ENCODE assay signal across 32 cellular contexts in the genomic region with DNA sequence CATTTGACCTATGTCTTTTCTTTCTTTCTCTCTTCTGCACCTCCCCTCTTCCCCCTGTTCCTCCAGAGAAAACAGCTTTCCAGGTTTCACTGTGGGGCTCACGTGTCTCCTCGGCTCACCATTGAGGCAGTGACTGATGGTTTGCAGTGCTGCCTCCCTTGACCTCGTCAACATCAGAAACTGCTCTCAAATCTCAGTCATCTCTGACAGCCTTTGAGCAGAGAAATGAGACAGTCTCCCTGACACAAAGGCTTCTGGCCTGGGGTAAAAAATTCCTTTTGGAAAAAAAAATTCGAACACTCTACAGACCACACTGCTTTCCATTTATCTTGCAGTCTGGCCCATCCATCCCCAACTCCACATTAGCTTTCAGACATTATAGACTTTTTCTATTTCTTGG.
"Had no signal": no experiment of that assay in that cellular context is flagged by ENCODE, and none has a peak within 500 bp of the region (broad histone marks: within the 10 kb centered on the region; RNA-seq: fewer than 3 reads in every experiment).

No MANE protein-coding gene starts in this region.

- H3K36me3 Mint-ChIP-seq: activated CD8-positive, alpha-beta memory T cell treated with anti-CD3 and anti-CD28 coated beads, Interleukin-2, amount 10 ng/mL, durations not matched to agents 7 days and 5 days; activated naive CD4-positive, alpha-beta T cell treated with anti-CD3 and anti-CD28 coated beads, Interleukin-2, amount 50 U/mL, for 24 hours; activated naive CD8-positive, alpha-beta T cell treated with anti-CD3 and anti-CD28 coated beads for 36 hours had no signal

- H3K27me3 Mint-ChIP-seq: activated B cell treated with CpG ODN at 0.5 μM for 24 hours; activated CD8-positive, alpha-beta memory T cell treated with anti-CD3 and anti-CD28 coated beads, Interleukin-2, amount 10 ng/mL, durations not matched to agents 7 days and 5 days; activated naive CD4-positive, alpha-beta T cell treated with anti-CD3 and anti-CD28 coated beads, Interleukin-2, amount 50 U/mL, for 24 hours; activated naive CD8-positive, alpha-beta T cell treated with anti-CD3 and anti-CD28 coated beads for 36 hours; activated naive CD8-positive, alpha-beta T cell treated with anti-CD3 and anti-CD28 coated beads, Interleukin-2, amount 50 U/mL, for 24 hours; effector memory CD8-positive, alpha-beta T cell; T-helper 17 cell had no signal

- H3K4me1 Mint-ChIP-seq: activated B cell treated with CpG ODN at 0.5 μM for 24 hours; activated CD8-positive, alpha-beta memory T cell treated with anti-CD3 and anti-CD28 coated beads, Interleukin-2, amount 10 ng/mL, durations not matched to agents 7 days and 5 days; activated naive CD4-positive, alpha-beta T cell treated with anti-CD3 and anti-CD28 coated beads, Interleukin-2, amount 50 U/mL, for 24 hours; activated naive CD8-positive, alpha-beta T cell treated with anti-CD3 and anti-CD28 coated beads for 36 hours; activated naive CD8-positive, alpha-beta T cell treated with anti-CD3 and anti-CD28 coated beads, Interleukin-2, amount 50 U/mL, for 24 hours; T-helper 17 cell had no signal

- H3K4me3 Mint-ChIP-seq: activated B cell treated with CpG ODN at 0.5 μM for 24 hours; activated CD8-positive, alpha-beta memory T cell treated with anti-CD3 and anti-CD28 coated beads, Interleukin-2, amount 10 ng/mL, durations not matched to agents 7 days and 5 days; activated CD8-positive, alpha-beta T cell treated with anti-CD3 and anti-CD28 coated beads, Interleukin-2, amount 10 ng/mL, durations not matched to agents 7 days and 5 days; activated naive CD4-positive, alpha-beta T cell treated with anti-CD3 and anti-CD28 coated beads for 36 hours; activated naive CD4-positive, alpha-beta T cell treated with anti-CD3 and anti-CD28 coated beads, Interleukin-2, amount 50 U/mL, for 24 hours; activated naive CD8-positive, alpha-beta T cell treated with anti-CD3 and anti-CD28 coated beads for 36 hours; activated naive CD8-positive, alpha-beta T cell treated with anti-CD3 and anti-CD28 coated beads, Interleukin-2, amount 50 U/mL, for 24 hours; activated T-helper 1 cell treated with anti-CD3 and anti-CD28 coated beads, Interleukin-12 subunit alpha, Interleukin-12 subunit beta, Interleukin-2, Interleukin-4 antibody, amounts not matched to agents 30 ng/mL and 10 ng/mL and 1 ng/mL, durations not matched to agents 14 hours and 24 hours and 36 hours; effector memory CD8-positive, alpha-beta T cell; T-helper 17 cell; T-helper 2 cell treated with Interferon-gamma antibody and Interleukin-4, amounts not matched to agents 5 μg/mL and 100 μg/mL, for 36 hours had no signal

- H3K9me3 Mint-ChIP-seq: activated B cell treated with CpG ODN at 0.5 μM for 24 hours; T-helper 2 cell treated with Interferon-gamma antibody and Interleukin-4, amounts not matched to agents 5 μg/mL and 100 μg/mL, for 36 hours had no signal

- DNase-seq: activated B cell treated with CpG ODN at 0.5 μM for 24 hours; activated CD4-positive, alpha-beta T cell treated with anti-CD3 and anti-CD28 coated beads for 48 hours; activated CD4-positive, alpha-beta T cell treated with anti-CD3 and anti-CD28 coated beads, Interleukin-2, amount 50 U/mL, for 1 hour; activated CD4-positive, alpha-beta T cell treated with anti-CD3 and anti-CD28 coated beads, Interleukin-2, amount 50 U/mL, for 48 hours; activated CD8-positive, alpha-beta memory T cell treated with anti-CD3 and anti-CD28 coated beads, Interleukin-2, amount 10 ng/mL, durations not matched to agents 7 days and 5 days; activated CD8-positive, alpha-beta memory T cell treated with anti-CD3 and anti-CD28 coated beads, Interleukin-2, amount 50 U/mL, for 4 hours; activated CD8-positive, alpha-beta T cell treated with anti-CD3 and anti-CD28 coated beads, Interleukin-2, amount 10 ng/mL, durations not matched to agents 7 days and 5 days; activated effector memory CD4-positive, alpha-beta T cell treated with anti-CD3 and anti-CD28 coated beads, Interleukin-2, amount 50 U/mL, for 16 hours; activated naive CD4-positive, alpha-beta T cell treated with anti-CD3 and anti-CD28 coated beads for 36 hours; activated naive CD8-positive, alpha-beta T cell treated with anti-CD3 and anti-CD28 coated beads for 36 hours; activated naive CD8-positive, alpha-beta T cell treated with anti-CD3 and anti-CD28 coated beads, Interleukin-2, amount 50 U/mL, for 24 hours; activated T-cell treated with anti-CD3 and anti-CD28 coated beads, Interleukin-2, amount 50 U/mL, for 1 hour; activated T-cell treated with anti-CD3 and anti-CD28 coated beads, Interleukin-2, amount 50 U/mL, for 48 hours; adrenal gland; amygdala; aorta; body of pancreas; caudate nucleus; cortex of kidney; dermis blood vessel endothelial cell; effector CD4-positive, alpha-beta T cell; effector memory CD8-positive, alpha-beta T cell; esophagus squamous epithelium; foreskin melanocyte; T-helper 1 cell; T-helper 17 cell; T1000; WERI-Rb-1 had no signal

- H3K27ac Mint-ChIP-seq: activated B cell treated with CpG ODN at 0.5 μM for 24 hours; activated CD8-positive, alpha-beta memory T cell treated with anti-CD3 and anti-CD28 coated beads, Interleukin-2, amount 10 ng/mL, durations not matched to agents 7 days and 5 days; activated CD8-positive, alpha-beta T cell treated with anti-CD3 and anti-CD28 coated beads, Interleukin-2, amount 10 ng/mL, durations not matched to agents 7 days and 5 days; activated naive CD4-positive, alpha-beta T cell treated with anti-CD3 and anti-CD28 coated beads for 36 hours; activated naive CD4-positive, alpha-beta T cell treated with anti-CD3 and anti-CD28 coated beads, Interleukin-2, amount 50 U/mL, for 24 hours; activated naive CD8-positive, alpha-beta T cell treated with anti-CD3 and anti-CD28 coated beads for 36 hours; activated naive CD8-positive, alpha-beta T cell treated with anti-CD3 and anti-CD28 coated beads, Interleukin-2, amount 50 U/mL, for 24 hours; activated T-helper 1 cell treated with anti-CD3 and anti-CD28 coated beads, Interleukin-12 subunit alpha, Interleukin-12 subunit beta, Interleukin-2, Interleukin-4 antibody, amounts not matched to agents 30 ng/mL and 10 ng/mL and 1 ng/mL, durations not matched to agents 14 hours and 24 hours and 36 hours; activated T-helper 2 cell treated with anti-CD3 and anti-CD28 coated beads, Interferon-gamma antibody, Interleukin-2, Interleukin-4, amounts not matched to agents 10 μg/mL and 5 μg/mL and 100 μg/mL, durations not matched to agents 14 hours and 24 hours and 36 hours; effector memory CD8-positive, alpha-beta T cell; T-helper 17 cell; T-helper 2 cell treated with Interferon-gamma antibody and Interleukin-4, amounts not matched to agents 5 μg/mL and 100 μg/mL, for 36 hours had no signal
